ENCODE assay signal across 9 cellular contexts in genomic region chr11:13776134-13776815, GRCh38.
A peak's percentile ranks its signal among the peaks of the same experiment; 100 is the strongest.
DNase-seq lines count a peak whose midpoint lies in the region; ATAC-seq and TF ChIP-seq lines count a peak whose summit lies in the region.
"Had no signal": no experiment of that assay in that cellular context is flagged by ENCODE, and none has a peak within 500 bp of the region (broad histone marks: within the 10 kb centered on the region; RNA-seq: fewer than 3 reads in every experiment).

No MANE protein-coding gene starts in this region.

- no TSS peak for BruUV-seq in Panc1 (replicated peaks; lab: Mats Ljungman, UMichigan)

- H3K36me3 Mint-ChIP-seq in activated naive CD4-positive, alpha-beta T cell treated with anti-CD3 and anti-CD28 coated beads, Interleukin-2, amount 10 ng/mL, durations not matched to agents 7 days and 5 days = no peaks in the 10 kb centered on the region
- H3K36me3 Mint-ChIP-seq in stimulated activated naive B cell treated with anti-CD40 and anti-IgM and Interleukin-4, amounts not matched to agents 10 μg/mL and 1 μg/mL and 100 μg/mL, for 72 hours = no peaks in the 10 kb centered on the region
- H3K36me3 Mint-ChIP-seq: natural killer cell treated with Interleukin-12 subunit alpha and Interleukin-12 subunit beta and Interleukin-15 and Interleukin-18, amount 100 ng/mL, for 72 hours had no signal

- POLR2A ChIA-PET in Panc1 (lab: Charles Lee) = no interaction called here

- no peaks in the 10 kb centered on the region for H3K9me3 ChIP-seq in Panc1 (ENCODE audit: control insufficient read depth, insufficient read depth, low read depth, low read length)

- H3K27me3 Mint-ChIP-seq in activated naive CD4-positive, alpha-beta T cell treated with anti-CD3 and anti-CD28 coated beads, Interleukin-2, amount 10 ng/mL, durations not matched to agents 7 days and 5 days = peaks cover 28% of the 10 kb centered on the region
- peaks cover 5 to 8% of the 10 kb centered on the region in 2 donors for H3K27me3 Mint-ChIP-seq in stimulated activated naive B cell treated with anti-CD40 and anti-IgM and Interleukin-4, amounts not matched to agents 10 μg/mL and 1 μg/mL and 100 μg/mL, for 72 hours

- in situ Hi-C loops in Panc1 (cut with HindIII; ENCODE audit: low pct_unique_long_range_greater_than_20kb, low sequenced_read_pairs) = no loop called here

- CTCF ChIA-PET in activated naive CD4-positive, alpha-beta T cell treated with anti-CD3 and anti-CD28 coated beads, Interleukin-2, amount 10 ng/mL, durations not matched to agents 7 days and 5 days (lab: Charles Lee) = interaction anchor here (0.7 to 3.0 kb wide), 9 partner anchors 179 to 475 kb away, joined by 3 to 14 read pairs (median 4); no protein-coding TSS in a partner anchor
- CTCF ChIA-PET in Panc1 (lab: Charles Lee) = interaction anchor here (1.8 kb wide), 1 partner anchor 373 kb away, joined by 4 read pairs; no protein-coding TSS in a partner anchor

- no peaks in the 10 kb centered on the region for H3K36me3 ChIP-seq in Panc1 (ENCODE audit: control insufficient read depth, insufficient read depth, low read length)

- no peak overlapping the region for H3K4me3 ChIP-seq in Panc1 (ENCODE audit: low read depth in 2 of 2, low read length in 2 of 2)

- DNase-seq in activated naive CD4-positive, alpha-beta T cell treated with anti-CD3 and anti-CD28 coated beads, Interleukin-2, amount 10 ng/mL, durations not matched to agents 7 days and 5 days = peak; percentile 70
- DNase-seq in activated naive CD4-positive, alpha-beta T cell treated with Interleukin-2 at 50 U/mL for 16 hours = no peak
- DNase-seq in Panc1 (ENCODE audit: low read depth, low spot score) (no peak), DMS153 (lab: John Stamatoyannopoulos, UW) (no peak)
- DNase-seq in effector CD4-positive, alpha-beta T cell = peak; percentile 35
- no peak for DNase-seq in stimulated activated naive B cell treated with anti-CD40 and anti-IgM and Interleukin-4, amounts not matched to agents 10 μg/mL and 1 μg/mL and 100 μg/mL, for 72 hours

- no peaks in the 10 kb centered on the region for H3K9me3 Mint-ChIP-seq in activated naive CD4-positive, alpha-beta T cell treated with anti-CD3 and anti-CD28 coated beads, Interleukin-2, amount 10 ng/mL, durations not matched to agents 7 days and 5 days
- no peaks in the 10 kb centered on the region for H3K9me3 Mint-ChIP-seq in stimulated activated naive B cell treated with anti-CD40 and anti-IgM and Interleukin-4, amounts not matched to agents 10 μg/mL and 1 μg/mL and 100 μg/mL, for 72 hours
- H3K9me3 Mint-ChIP-seq: natural killer cell treated with Interleukin-12 subunit alpha and Interleukin-12 subunit beta and Interleukin-15 and Interleukin-18, amount 100 ng/mL, for 72 hours had no signal

- H3K4me3 Mint-ChIP-seq in activated naive CD4-positive, alpha-beta T cell treated with anti-CD3 and anti-CD28 coated beads, Interleukin-2, amount 10 ng/mL, durations not matched to agents 7 days and 5 days = no peak overlapping the region
- H3K4me3 Mint-ChIP-seq in stimulated activated naive B cell treated with anti-CD40 and anti-IgM and Interleukin-4, amounts not matched to agents 10 μg/mL and 1 μg/mL and 100 μg/mL, for 72 hours = no peak overlapping the region
- H3K4me3 Mint-ChIP-seq: natural killer cell treated with Interleukin-12 subunit alpha and Interleukin-12 subunit beta and Interleukin-15 and Interleukin-18, amount 100 ng/mL, for 72 hours had no signal

- no peaks in the 10 kb centered on the region for H3K4me1 ChIP-seq in Panc1 (ENCODE audit: control insufficient read depth, insufficient read depth, low read length)

- no peak overlapping the region for H3K27ac ChIP-seq in Panc1 (ENCODE audit: low read length)

- ATAC-seq in Panc1 (peak; percentile 72; the same call in 1 of the 2 replicates), GM19351 (IDR thresholded peaks at IDR 0.05; ENCODE audit: unreplicated experiment) (no peak), HG02970 (IDR thresholded peaks at IDR 0.05; ENCODE audit: low FRiP score, unreplicated experiment) (no peak)
- ATAC-seq in stimulated activated naive B cell treated with anti-CD40 and anti-IgM and Interleukin-4, amounts not matched to agents 10 μg/mL and 1 μg/mL and 100 μg/mL, for 72 hours (replicated peaks) = peak; percentile 41 to 42

- intact Hi-C loops in Panc1 (cut with micrococcal nuclease; ENCODE audit: unreplicated experiment) = loop anchor here (10.0 kb wide), 1 partner anchor 179 kb away; no protein-coding TSS in a partner anchor

- peaks cover 11% of the 10 kb centered on the region for H3K4me1 Mint-ChIP-seq in activated naive CD4-positive, alpha-beta T cell treated with anti-CD3 and anti-CD28 coated beads, Interleukin-2, amount 10 ng/mL, durations not matched to agents 7 days and 5 days
- H3K4me1 Mint-ChIP-seq in stimulated activated naive B cell treated with anti-CD40 and anti-IgM and Interleukin-4, amounts not matched to agents 10 μg/mL and 1 μg/mL and 100 μg/mL, for 72 hours = peaks cover 0 to 7% of the 10 kb centered on the region in 2 donors

- TF ChIP-seq CTCF in Panc1 (IDR thresholded peaks at IDR 0.05) = peak; percentile 44

- peaks cover 8% of the 10 kb centered on the region for H3K27me3 ChIP-seq in Panc1 (ENCODE audit: control insufficient read depth, insufficient read depth, low read length)

- no peak overlapping the region for H3K27ac Mint-ChIP-seq in activated naive CD4-positive, alpha-beta T cell treated with anti-CD3 and anti-CD28 coated beads, Interleukin-2, amount 10 ng/mL, durations not matched to agents 7 days and 5 days
- H3K27ac Mint-ChIP-seq in stimulated activated naive B cell treated with anti-CD40 and anti-IgM and Interleukin-4, amounts not matched to agents 10 μg/mL and 1 μg/mL and 100 μg/mL, for 72 hours = no peak overlapping the region
- H3K27ac Mint-ChIP-seq: natural killer cell treated with Interleukin-12 subunit alpha and Interleukin-12 subunit beta and Interleukin-15 and Interleukin-18, amount 100 ng/mL, for 72 hours had no signal

Comparison
In these comparisons a context has a peak if more than half of its experiments do, and no peak if none do; other contexts are left out.
1. DNase-seq: peak in activated naive CD4-positive, alpha-beta T cell treated with anti-CD3 and anti-CD28 coated beads, Interleukin-2, amount 10 ng/mL, durations not matched to agents 7 days and 5 days (single experiment) and effector CD4-positive, alpha-beta T cell (single experiment); none in activated naive CD4-positive, alpha-beta T cell treated with Interleukin-2 at 50 U/mL for 16 hours (single experiment), Panc1 (single experiment), stimulated activated naive B cell treated with anti-CD40 and anti-IgM and Interleukin-4, amounts not matched to agents 10 μg/mL and 1 μg/mL and 100 μg/mL, for 72 hours (single experiment) and DMS153 (single experiment).
2. ATAC-seq: peak in Panc1 (single experiment) and stimulated activated naive B cell treated with anti-CD40 and anti-IgM and Interleukin-4, amounts not matched to agents 10 μg/mL and 1 μg/mL and 100 μg/mL, for 72 hours (2 of 2); none in GM19351 (single experiment) and HG02970 (single experiment).